ENCODE assay signal across 1 cellular context in the genomic region with DNA sequence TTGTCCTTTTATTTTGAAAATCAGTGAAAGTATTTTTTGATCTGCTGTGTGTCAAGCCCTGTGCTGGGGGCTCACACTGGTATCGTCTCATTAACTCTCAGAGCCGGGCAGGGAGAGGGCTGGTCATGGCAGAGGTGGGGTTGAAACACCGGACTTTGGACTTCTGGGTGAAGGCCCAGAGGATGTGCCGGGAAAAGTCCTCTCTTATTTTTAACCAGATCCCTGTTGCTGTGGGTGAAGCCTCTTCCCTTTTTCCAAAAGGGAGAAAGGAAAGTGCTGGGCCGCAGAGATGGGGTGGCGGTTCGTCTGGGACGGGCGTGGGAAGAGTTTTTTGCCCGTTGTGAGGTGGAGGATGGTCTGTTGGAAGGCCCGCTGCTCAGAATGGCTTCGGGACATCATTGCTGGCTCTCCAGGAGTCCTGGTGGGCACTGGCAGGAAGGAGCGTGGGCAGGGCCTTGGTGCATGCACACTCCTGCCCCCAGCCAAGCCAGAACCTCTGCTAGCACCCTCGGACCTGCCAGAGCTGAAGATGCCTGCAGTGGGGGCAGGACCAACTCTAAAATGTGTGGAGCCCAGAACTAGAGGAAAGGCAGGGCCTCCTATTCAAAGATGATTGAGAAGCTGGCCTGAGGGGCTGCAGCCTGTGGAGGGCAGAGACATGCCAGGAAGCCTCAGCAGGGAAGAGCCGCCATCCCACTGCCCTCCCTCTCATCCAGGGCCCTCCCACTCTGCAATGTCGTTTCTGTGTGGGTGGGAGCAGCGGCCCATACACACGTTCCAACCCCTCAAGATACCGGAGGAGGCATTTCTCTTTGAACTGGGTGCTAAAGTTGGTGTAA.
A peak's percentile ranks its signal among the peaks of the same experiment; 100 is the strongest.
TF ChIP-seq lines count a peak whose summit lies in the region.

No MANE protein-coding gene starts in this region.

TF ChIP-seq in HepG2, 621 proteins besides CTCF, POLR2A, EP300 and RAD21 (continued from another document and continues in another):
- TF ChIP-seq, protein P1, sequence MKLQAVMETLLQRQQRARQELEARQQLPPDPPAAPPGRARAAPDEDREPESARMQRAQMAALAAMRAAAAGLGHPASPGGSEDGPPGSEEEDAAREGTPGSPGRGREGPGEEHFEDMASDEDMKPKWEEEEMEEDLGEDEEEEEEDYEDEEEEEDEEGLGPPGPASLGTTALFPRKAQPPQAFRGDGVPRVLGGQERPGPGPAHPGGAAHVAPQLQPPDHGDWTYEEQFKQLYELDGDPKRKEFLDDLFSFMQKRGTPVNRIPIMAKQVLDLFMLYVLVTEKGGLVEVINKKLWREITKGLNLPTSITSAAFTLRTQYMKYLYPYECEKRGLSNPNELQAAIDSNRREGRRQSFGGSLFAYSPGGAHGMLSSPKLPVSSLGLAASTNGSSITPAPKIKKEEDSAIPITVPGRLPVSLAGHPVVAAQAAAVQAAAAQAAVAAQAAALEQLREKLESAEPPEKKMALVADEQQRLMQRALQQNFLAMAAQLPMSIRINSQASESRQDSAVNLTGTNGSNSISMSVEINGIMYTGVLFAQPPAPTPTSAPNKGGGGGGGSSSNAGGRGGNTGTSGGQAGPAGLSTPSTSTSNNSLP (IDR thresholded peaks at IDR 0.05; ENCODE audit: low read depth, low read length), result no peak
- 0 out of 2 replicates have a peak, but pooled peaks have one; percentile 37 for TF ChIP-seq ZNF451 (CRISPR knock-in tag; IDR thresholded peaks at IDR 0.05)
- TF ChIP-seq FOXO1 (CRISPR knock-in tag; IDR thresholded peaks at IDR 0.05), result no peak
- TF ChIP-seq, protein P2, sequence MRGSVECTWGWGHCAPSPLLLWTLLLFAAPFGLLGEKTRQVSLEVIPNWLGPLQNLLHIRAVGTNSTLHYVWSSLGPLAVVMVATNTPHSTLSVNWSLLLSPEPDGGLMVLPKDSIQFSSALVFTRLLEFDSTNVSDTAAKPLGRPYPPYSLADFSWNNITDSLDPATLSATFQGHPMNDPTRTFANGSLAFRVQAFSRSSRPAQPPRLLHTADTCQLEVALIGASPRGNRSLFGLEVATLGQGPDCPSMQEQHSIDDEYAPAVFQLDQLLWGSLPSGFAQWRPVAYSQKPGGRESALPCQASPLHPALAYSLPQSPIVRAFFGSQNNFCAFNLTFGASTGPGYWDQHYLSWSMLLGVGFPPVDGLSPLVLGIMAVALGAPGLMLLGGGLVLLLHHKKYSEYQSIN (CRISPR knock-in tag; IDR thresholded peaks at IDR 0.05; ENCODE audit: borderline replicate concordance), result no peak
- no peak for TF ChIP-seq SP4 (CRISPR knock-in tag; IDR thresholded peaks at IDR 0.05)
- TF ChIP-seq, protein P3, sequence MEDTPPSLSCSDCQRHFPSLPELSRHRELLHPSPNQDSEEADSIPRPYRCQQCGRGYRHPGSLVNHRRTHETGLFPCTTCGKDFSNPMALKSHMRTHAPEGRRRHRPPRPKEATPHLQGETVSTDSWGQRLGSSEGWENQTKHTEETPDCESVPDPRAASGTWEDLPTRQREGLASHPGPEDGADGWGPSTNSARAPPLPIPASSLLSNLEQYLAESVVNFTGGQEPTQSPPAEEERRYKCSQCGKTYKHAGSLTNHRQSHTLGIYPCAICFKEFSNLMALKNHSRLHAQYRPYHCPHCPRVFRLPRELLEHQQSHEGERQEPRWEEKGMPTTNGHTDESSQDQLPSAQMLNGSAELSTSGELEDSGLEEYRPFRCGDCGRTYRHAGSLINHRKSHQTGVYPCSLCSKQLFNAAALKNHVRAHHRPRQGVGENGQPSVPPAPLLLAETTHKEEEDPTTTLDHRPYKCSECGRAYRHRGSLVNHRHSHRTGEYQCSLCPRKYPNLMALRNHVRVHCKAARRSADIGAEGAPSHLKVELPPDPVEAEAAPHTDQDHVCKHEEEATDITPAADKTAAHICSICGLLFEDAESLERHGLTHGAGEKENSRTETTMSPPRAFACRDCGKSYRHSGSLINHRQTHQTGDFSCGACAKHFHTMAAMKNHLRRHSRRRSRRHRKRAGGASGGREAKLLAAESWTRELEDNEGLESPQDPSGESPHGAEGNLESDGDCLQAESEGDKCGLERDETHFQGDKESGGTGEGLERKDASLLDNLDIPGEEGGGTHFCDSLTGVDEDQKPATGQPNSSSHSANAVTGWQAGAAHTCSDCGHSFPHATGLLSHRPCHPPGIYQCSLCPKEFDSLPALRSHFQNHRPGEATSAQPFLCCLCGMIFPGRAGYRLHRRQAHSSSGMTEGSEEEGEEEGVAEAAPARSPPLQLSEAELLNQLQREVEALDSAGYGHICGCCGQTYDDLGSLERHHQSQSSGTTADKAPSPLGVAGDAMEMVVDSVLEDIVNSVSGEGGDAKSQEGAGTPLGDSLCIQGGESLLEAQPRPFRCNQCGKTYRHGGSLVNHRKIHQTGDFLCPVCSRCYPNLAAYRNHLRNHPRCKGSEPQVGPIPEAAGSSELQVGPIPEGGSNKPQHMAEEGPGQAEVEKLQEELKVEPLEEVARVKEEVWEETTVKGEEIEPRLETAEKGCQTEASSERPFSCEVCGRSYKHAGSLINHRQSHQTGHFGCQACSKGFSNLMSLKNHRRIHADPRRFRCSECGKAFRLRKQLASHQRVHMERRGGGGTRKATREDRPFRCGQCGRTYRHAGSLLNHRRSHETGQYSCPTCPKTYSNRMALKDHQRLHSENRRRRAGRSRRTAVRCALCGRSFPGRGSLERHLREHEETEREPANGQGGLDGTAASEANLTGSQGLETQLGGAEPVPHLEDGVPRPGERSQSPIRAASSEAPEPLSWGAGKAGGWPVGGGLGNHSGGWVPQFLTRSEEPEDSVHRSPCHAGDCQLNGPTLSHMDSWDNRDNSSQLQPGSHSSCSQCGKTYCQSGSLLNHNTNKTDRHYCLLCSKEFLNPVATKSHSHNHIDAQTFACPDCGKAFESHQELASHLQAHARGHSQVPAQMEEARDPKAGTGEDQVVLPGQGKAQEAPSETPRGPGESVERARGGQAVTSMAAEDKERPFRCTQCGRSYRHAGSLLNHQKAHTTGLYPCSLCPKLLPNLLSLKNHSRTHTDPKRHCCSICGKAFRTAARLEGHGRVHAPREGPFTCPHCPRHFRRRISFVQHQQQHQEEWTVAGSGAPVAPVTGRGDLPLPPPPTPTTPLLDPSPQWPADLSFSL (CRISPR knock-in tag; IDR thresholded peaks at IDR 0.05), result no peak
- peak; percentile 79; the same call in 1 of the 2 replicates for TF ChIP-seq ZNF644 (CRISPR knock-in tag; IDR thresholded peaks at IDR 0.05; ENCODE audit: low read depth)
- TF ChIP-seq ZNF746 (CRISPR knock-in tag; IDR thresholded peaks at IDR 0.05), result no peak
- TF ChIP-seq HCFC1 (IDR thresholded peaks at IDR 0.05; ENCODE audit: low read depth, low read length), result no peak
- no peak; the same call in 1 of the 2 replicates for TF ChIP-seq SMC3 (IDR thresholded peaks at IDR 0.05; ENCODE audit: low read length)
- peak; percentile 19; the same call in 1 of the 2 replicates for TF ChIP-seq MXD4 (CRISPR knock-in tag; IDR thresholded peaks at IDR 0.05)
- no peak for TF ChIP-seq MTA3 (CRISPR knock-in tag; IDR thresholded peaks at IDR 0.05)
- TF ChIP-seq CHD4 (IDR thresholded peaks at IDR 0.05; ENCODE audit: borderline replicate concordance, low read length), result peak; percentile 66; the same call in 1 of the 2 replicates
- no peak for TF ChIP-seq ZNF24 (IDR thresholded peaks at IDR 0.05)
- TF ChIP-seq DNMT1 (CRISPR knock-in tag; IDR thresholded peaks at IDR 0.05), result no peak
- 0 out of 2 replicates have a peak, but pooled peaks have one; percentile 17 for TF ChIP-seq SIX1 (CRISPR knock-in tag; IDR thresholded peaks at IDR 0.05; ENCODE audit: borderline replicate concordance)
- TF ChIP-seq IKZF1 (IDR thresholded peaks at IDR 0.05), result no peak
- TF ChIP-seq GPN1 (CRISPR knock-in tag; IDR thresholded peaks at IDR 0.05; ENCODE audit: borderline replicate concordance), result no peak
- TF ChIP-seq, protein P4, sequence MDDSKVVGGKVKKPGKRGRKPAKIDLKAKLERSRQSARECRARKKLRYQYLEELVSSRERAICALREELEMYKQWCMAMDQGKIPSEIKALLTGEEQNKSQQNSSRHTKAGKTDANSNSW (CRISPR knock-in tag; IDR thresholded peaks at IDR 0.05; ENCODE audit: borderline replicate concordance), result no peak
- TF ChIP-seq CAMTA2 (CRISPR knock-in tag; IDR thresholded peaks at IDR 0.05; ENCODE audit: borderline replicate concordance), result no peak
- TF ChIP-seq RFXANK (CRISPR knock-in tag; IDR thresholded peaks at IDR 0.05), result no peak
- TF ChIP-seq SMYD3 (CRISPR knock-in tag; IDR thresholded peaks at IDR 0.05), result no peak
- peak; percentile 39 for TF ChIP-seq FOXA3 (CRISPR knock-in tag; IDR thresholded peaks at IDR 0.05)
- no peak for TF ChIP-seq SOX13 (IDR thresholded peaks at IDR 0.05)
- TF ChIP-seq SOX13 (CRISPR knock-in tag; conservative IDR thresholded peaks at IDR 0.05 in 1 of 2, IDR thresholded peaks at IDR 0.05 in 1 of 2), result peak in 1 of 2 experiments; percentile 33; a peak in 1 of 4 replicates
- TF ChIP-seq, protein P5, sequence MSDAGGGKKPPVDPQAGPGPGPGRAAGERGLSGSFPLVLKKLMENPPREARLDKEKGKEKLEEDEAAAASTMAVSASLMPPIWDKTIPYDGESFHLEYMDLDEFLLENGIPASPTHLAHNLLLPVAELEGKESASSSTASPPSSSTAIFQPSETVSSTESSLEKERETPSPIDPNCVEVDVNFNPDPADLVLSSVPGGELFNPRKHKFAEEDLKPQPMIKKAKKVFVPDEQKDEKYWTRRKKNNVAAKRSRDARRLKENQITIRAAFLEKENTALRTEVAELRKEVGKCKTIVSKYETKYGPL (CRISPR knock-in tag; IDR thresholded peaks at IDR 0.05), result no peak
- TF ChIP-seq, protein P6, sequence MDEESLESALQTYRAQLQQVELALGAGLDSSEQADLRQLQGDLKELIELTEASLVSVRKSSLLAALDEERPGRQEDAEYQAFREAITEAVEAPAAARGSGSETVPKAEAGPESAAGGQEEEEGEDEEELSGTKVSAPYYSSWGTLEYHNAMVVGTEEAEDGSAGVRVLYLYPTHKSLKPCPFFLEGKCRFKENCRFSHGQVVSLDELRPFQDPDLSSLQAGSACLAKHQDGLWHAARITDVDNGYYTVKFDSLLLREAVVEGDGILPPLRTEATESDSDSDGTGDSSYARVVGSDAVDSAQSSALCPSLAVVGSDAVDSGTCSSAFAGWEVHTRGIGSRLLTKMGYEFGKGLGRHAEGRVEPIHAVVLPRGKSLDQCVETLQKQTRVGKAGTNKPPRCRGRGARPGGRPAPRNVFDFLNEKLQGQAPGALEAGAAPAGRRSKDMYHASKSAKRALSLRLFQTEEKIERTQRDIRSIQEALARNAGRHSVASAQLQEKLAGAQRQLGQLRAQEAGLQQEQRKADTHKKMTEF (CRISPR knock-in tag; IDR thresholded peaks at IDR 0.05), result peak; percentile 37; the same call in 1 of the 2 replicates
- TF ChIP-seq, protein P7, sequence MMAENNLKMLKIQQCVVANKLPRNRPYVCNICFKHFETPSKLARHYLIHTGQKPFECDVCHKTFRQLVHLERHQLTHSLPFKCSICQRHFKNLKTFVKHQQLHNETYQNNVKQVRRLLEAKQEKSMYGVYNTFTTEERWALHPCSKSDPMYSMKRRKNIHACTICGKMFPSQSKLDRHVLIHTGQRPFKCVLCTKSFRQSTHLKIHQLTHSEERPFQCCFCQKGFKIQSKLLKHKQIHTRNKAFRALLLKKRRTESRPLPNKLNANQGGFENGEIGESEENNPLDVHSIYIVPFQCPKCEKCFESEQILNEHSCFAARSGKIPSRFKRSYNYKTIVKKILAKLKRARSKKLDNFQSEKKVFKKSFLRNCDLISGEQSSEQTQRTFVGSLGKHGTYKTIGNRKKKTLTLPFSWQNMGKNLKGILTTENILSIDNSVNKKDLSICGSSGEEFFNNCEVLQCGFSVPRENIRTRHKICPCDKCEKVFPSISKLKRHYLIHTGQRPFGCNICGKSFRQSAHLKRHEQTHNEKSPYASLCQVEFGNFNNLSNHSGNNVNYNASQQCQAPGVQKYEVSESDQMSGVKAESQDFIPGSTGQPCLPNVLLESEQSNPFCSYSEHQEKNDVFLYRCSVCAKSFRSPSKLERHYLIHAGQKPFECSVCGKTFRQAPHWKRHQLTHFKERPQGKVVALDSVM (CRISPR knock-in tag; IDR thresholded peaks at IDR 0.05), result peak; percentile 30
- TF ChIP-seq, protein P8, sequence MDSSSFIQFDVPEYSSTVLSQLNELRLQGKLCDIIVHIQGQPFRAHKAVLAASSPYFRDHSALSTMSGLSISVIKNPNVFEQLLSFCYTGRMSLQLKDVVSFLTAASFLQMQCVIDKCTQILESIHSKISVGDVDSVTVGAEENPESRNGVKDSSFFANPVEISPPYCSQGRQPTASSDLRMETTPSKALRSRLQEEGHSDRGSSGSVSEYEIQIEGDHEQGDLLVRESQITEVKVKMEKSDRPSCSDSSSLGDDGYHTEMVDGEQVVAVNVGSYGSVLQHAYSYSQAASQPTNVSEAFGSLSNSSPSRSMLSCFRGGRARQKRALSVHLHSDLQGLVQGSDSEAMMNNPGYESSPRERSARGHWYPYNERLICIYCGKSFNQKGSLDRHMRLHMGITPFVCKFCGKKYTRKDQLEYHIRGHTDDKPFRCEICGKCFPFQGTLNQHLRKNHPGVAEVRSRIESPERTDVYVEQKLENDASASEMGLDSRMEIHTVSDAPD (CRISPR knock-in tag; IDR thresholded peaks at IDR 0.05), result peak; percentile 70; the same call in 1 of the 2 replicates
